24 cellular contexts compared by ENCODE assay signal in genomic region chr19:21878646-21879045, GRCh38. TPM values are rescaled to one million over a fixed set of nuclear protein-coding genes. Genes with fewer than 3 reads are reported as not detected.
DNase-seq lines count a peak whose midpoint lies in the region; ATAC-seq and TF ChIP-seq lines count a peak whose summit lies in the region.
"Had no signal": no experiment of that assay in that cellular context is flagged by ENCODE, and none has a peak within 500 bp of the region (broad histone marks: within the 10 kb centered on the region; RNA-seq: fewer than 3 reads in every experiment).

No MANE protein-coding gene starts in this region.

- H3K4me1 Mint-ChIP-seq in activated naive CD4-positive, alpha-beta T cell treated with anti-CD3 and anti-CD28 coated beads, Interleukin-2, amount 50 U/mL, for 24 hours = no peaks in the 10 kb centered on the region
- H3K4me1 Mint-ChIP-seq in stimulated activated effector memory CD8-positive, alpha-beta T cell treated with anti-CD3 and anti-CD28 coated beads, Interleukin-12 subunit alpha, Interleukin-12 subunit beta, amount 100 ng/mL, for 72 hours = no peaks in the 10 kb centered on the region
- H3K4me1 Mint-ChIP-seq in progenitor cell of endocrine pancreas (ENCODE audit: low read depth) = no peaks in the 10 kb centered on the region
- H3K4me1 Mint-ChIP-seq: CD14-positive monocyte; CD4-positive, alpha-beta memory T cell; CD4-positive, CD25-positive, alpha-beta regulatory T cell; CD8-positive, alpha-beta memory T cell had no signal

- H3K4me3 ChIP-seq in neutrophil (ENCODE audit: low read depth in 1 of 2, low read length in 1 of 2) = no peak overlapping the region
- H3K4me3 ChIP-seq: BLaER1, GM12878 had no signal

- H3K27me3 ChIP-seq in neutrophil (no peaks in the 10 kb centered on the region), foreskin keratinocyte (no peaks in the 10 kb centered on the region)
- H3K27me3 ChIP-seq: BE2C, BLaER1 had no signal

- no peaks in the 10 kb centered on the region for H3K9me3 Mint-ChIP-seq in activated naive CD4-positive, alpha-beta T cell treated with anti-CD3 and anti-CD28 coated beads, Interleukin-2, amount 50 U/mL, for 24 hours
- H3K9me3 Mint-ChIP-seq in stimulated activated effector memory CD8-positive, alpha-beta T cell treated with anti-CD3 and anti-CD28 coated beads, Interleukin-12 subunit alpha, Interleukin-12 subunit beta, amount 100 ng/mL, for 72 hours = no peaks in the 10 kb centered on the region
- peaks cover 55% of the 10 kb centered on the region for H3K9me3 Mint-ChIP-seq in progenitor cell of endocrine pancreas (ENCODE audit: low read depth)
- H3K9me3 Mint-ChIP-seq: CD4-positive, alpha-beta memory T cell; CD8-positive, alpha-beta memory T cell had no signal

- TF ChIP-seq CTCF in neutrophil (IDR thresholded peaks at IDR 0.05) (no peak), progenitor cell of endocrine pancreas (IDR thresholded peaks at IDR 0.05; ENCODE audit: unreplicated experiment) (no peak), foreskin keratinocyte (conservative IDR thresholded peaks at IDR 0.05) (no peak)

- no peaks in the 10 kb centered on the region for H3K27me3 Mint-ChIP-seq in activated naive CD4-positive, alpha-beta T cell treated with anti-CD3 and anti-CD28 coated beads, Interleukin-2, amount 50 U/mL, for 24 hours
- no peaks in the 10 kb centered on the region for H3K27me3 Mint-ChIP-seq in progenitor cell of endocrine pancreas

- H3K4me3 Mint-ChIP-seq in activated naive CD4-positive, alpha-beta T cell treated with anti-CD3 and anti-CD28 coated beads, Interleukin-2, amount 50 U/mL, for 24 hours = no peak overlapping the region
- no peak overlapping the region for H3K4me3 Mint-ChIP-seq in stimulated activated effector memory CD8-positive, alpha-beta T cell treated with anti-CD3 and anti-CD28 coated beads, Interleukin-12 subunit alpha, Interleukin-12 subunit beta, amount 100 ng/mL, for 72 hours
- no peak overlapping the region for H3K4me3 Mint-ChIP-seq in progenitor cell of endocrine pancreas (ENCODE audit: low read depth)
- H3K4me3 Mint-ChIP-seq: CD14-positive monocyte; CD4-positive, alpha-beta memory T cell; CD4-positive, CD25-positive, alpha-beta regulatory T cell; CD8-positive, alpha-beta memory T cell had no signal

- peak; percentile 24 for ATAC-seq in stimulated activated effector memory CD8-positive, alpha-beta T cell treated with anti-CD3 and anti-CD28 coated beads, Interleukin-12 subunit alpha, Interleukin-12 subunit beta, amount 100 ng/mL, for 72 hours
- no peak for ATAC-seq in foreskin keratinocyte
- ATAC-seq: GM12878 had no signal

- peaks cover 2 to 16% of the 10 kb centered on the region in 2 experiments for H3K4me1 ChIP-seq in neutrophil (ENCODE audit: control insufficient read depth in 1 of 2, insufficient read depth in 1 of 2, low read depth in 1 of 2, low read length in 1 of 2)
- H3K4me1 ChIP-seq in foreskin keratinocyte = no peaks in the 10 kb centered on the region
- H3K4me1 ChIP-seq: BE2C, BLaER1 had no signal

- peak overlapping the region; percentile 43 for H3K27ac Mint-ChIP-seq in activated naive CD4-positive, alpha-beta T cell treated with anti-CD3 and anti-CD28 coated beads, Interleukin-2, amount 50 U/mL, for 24 hours
- no peak overlapping the region for H3K27ac Mint-ChIP-seq in stimulated activated effector memory CD8-positive, alpha-beta T cell treated with anti-CD3 and anti-CD28 coated beads, Interleukin-12 subunit alpha, Interleukin-12 subunit beta, amount 100 ng/mL, for 72 hours
- H3K27ac Mint-ChIP-seq in progenitor cell of endocrine pancreas = no peak overlapping the region
- H3K27ac Mint-ChIP-seq: CD14-positive monocyte; CD4-positive, CD25-positive, alpha-beta regulatory T cell had no signal

- DNase-seq in activated naive CD4-positive, alpha-beta T cell treated with anti-CD3 and anti-CD28 coated beads, Interleukin-2, amount 50 U/mL, for 16 hours = no peak
- no peak for DNase-seq in stimulated activated effector memory CD8-positive, alpha-beta T cell treated with anti-CD3 and anti-CD28 coated beads, Interleukin-12 subunit alpha, Interleukin-12 subunit beta, amount 100 ng/mL, for 72 hours (ENCODE audit: low spot score in 2 of 2)
- no peak for DNase-seq in progenitor cell of endocrine pancreas (ENCODE audit: low spot score, unreplicated experiment)
- DNase-seq in foreskin keratinocyte = no peak
- DNase-seq: 8988T; ACHN; BE2C; C1 segment of cervical spinal cord; CD4-positive, alpha-beta memory T cell; CD4-positive, CD25-positive, alpha-beta regulatory T cell; CD8-positive, alpha-beta memory T cell; COR-L47; DMS 273 treated with DMSO at 0.1 percent for 48 hours; DMS153; DMS53; DMS79; DND-41; EL; GDM1 had no signal

- H3K36me3 ChIP-seq in neutrophil = no peaks in the 10 kb centered on the region
- H3K36me3 ChIP-seq: BE2C, BLaER1 had no signal

- no peaks in the 10 kb centered on the region for H3K36me3 Mint-ChIP-seq in activated naive CD4-positive, alpha-beta T cell treated with anti-CD3 and anti-CD28 coated beads, Interleukin-2, amount 50 U/mL, for 24 hours
- H3K36me3 Mint-ChIP-seq in stimulated activated effector memory CD8-positive, alpha-beta T cell treated with anti-CD3 and anti-CD28 coated beads, Interleukin-12 subunit alpha, Interleukin-12 subunit beta, amount 100 ng/mL, for 72 hours = no peaks in the 10 kb centered on the region
- no peaks in the 10 kb centered on the region for H3K36me3 Mint-ChIP-seq in progenitor cell of endocrine pancreas (ENCODE audit: insufficient read depth)
- H3K36me3 Mint-ChIP-seq: CD14-positive monocyte; CD4-positive, alpha-beta memory T cell; CD4-positive, CD25-positive, alpha-beta regulatory T cell; CD8-positive, alpha-beta memory T cell had no signal

- H3K27ac ChIP-seq in neutrophil (peak overlapping the region; percentile 48), foreskin keratinocyte (no peak overlapping the region)
- H3K27ac ChIP-seq: BLaER1 had no signal

- H3K9me3 ChIP-seq in neutrophil = no peaks in the 10 kb centered on the region
- H3K9me3 ChIP-seq: BE2C had no signal

RNA-seq across cellular contexts. Expression of gene ZNF43, which starts 42.7 kb away (rescaled TPM):
- 77.2 and 84.2 TPM in 2 replicates for total RNA-seq in progenitor cell of endocrine pancreas
- total RNA-seq in foreskin keratinocyte = 6.2 and 6.7 TPM in 2 replicates
- 1.5 and 1.9 TPM in 2 replicates for polyA plus RNA-seq in foreskin keratinocyte

Comparison
In these comparisons a context has a peak if more than half of its experiments do, and no peak if none do; other contexts are left out.
1. RNA of gene ZNF43, which starts 42.7 kb away (total RNA-seq): 77.2 to 84.2 TPM in progenitor cell of endocrine pancreas; 6.2 to 6.7 TPM in foreskin keratinocyte; every median in the first group is over 10 times any median in the second.